Comparison of ENCODE assay signal across 1 cellular context in the genomic region with DNA sequence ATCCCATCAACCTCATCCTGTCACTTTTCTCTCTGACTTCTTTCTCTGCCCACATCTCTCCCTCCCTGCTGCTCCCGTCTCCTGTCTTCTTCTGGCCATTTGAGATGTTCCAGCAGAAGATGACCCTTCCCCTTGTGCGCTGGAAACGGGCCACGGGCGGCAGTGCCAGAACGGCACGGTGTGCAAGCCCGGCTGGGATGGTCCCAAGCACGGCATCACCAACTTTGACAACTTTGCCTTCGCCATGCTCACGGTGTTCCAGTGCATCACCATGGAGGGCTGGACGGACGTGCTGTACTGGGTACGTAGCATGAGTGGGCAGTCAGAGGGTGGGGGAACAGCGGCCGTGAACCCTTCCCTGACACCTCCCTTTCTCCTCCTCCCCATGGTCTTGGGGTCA.
TF ChIP-seq lines count a peak whose summit lies in the region.

No MANE protein-coding gene starts in this region.

TF ChIP-seq in H1, 55 proteins besides CTCF, POLR2A, EP300 and RAD21 (continued from another document):
- TF ChIP-seq PHF8 (conservative IDR thresholded peaks at IDR 0.05; ENCODE audit: low read depth, low read length) (no peak), CHD1 (IDR thresholded peaks at IDR 0.05; ENCODE audit: low read depth, low read length) (no peak), JUN (IDR thresholded peaks at IDR 0.05; ENCODE audit: low read depth, low read length) (no peak), CTBP2 (IDR thresholded peaks at IDR 0.05; ENCODE audit: borderline replicate concordance, insufficient read depth, insufficient read length, low read length) (no peak), RBBP5 (IDR thresholded peaks at IDR 0.05; ENCODE audit: borderline replicate concordance, low read depth, low read length) (no peak), EZH2 (IDR thresholded peaks at IDR 0.05; ENCODE audit: low read depth, low read length, severe bottlenecking) (no peak), CBX5 (IDR thresholded peaks at IDR 0.05; ENCODE audit: low read depth, low read length) (no peak), CBX8 (IDR thresholded peaks at IDR 0.05; ENCODE audit: borderline replicate concordance, low read depth, low read length) (no peak)
